8 cellular contexts compared by ENCODE assay signal in the genomic region with DNA sequence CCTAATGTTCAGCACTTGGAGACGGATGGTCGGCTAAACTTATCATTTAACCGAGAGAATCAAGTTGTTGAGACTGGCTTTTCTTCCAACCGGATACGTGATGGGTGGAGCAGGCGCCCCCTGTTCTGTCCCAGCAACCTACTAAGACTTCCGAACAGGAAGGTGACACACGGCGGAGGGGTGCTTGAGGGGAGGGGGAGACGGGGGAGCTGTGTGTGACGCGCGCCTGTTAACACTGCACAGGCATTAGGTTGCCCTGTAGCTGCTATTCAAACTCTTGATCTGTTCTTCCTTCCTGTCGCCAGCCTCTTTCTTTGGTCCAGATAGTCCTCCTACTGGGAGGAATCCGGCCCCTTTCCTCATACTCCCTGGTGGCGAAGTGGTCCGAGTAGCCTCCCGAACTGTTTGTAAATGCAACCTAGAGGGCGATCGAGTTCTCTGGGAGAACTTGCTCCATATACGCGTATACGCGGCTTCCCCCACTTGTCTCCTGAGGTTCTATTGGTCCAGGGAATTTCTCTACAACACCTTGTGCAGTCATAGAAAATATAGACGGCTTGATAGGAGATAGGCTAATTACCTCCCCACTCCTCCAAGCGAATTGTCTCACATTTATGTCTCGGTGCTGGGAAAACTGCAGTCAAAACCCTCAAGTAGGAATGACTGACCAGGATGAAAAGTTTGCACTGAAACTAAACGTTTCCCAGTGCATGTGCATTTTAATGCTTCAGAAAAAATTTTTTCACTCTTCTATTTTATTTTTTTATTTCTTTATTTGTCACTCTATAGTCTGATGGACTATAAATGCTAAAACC.
DNase-seq lines count a peak whose midpoint lies in the region; ATAC-seq and TF ChIP-seq lines count a peak whose summit lies in the region.

No MANE protein-coding gene starts in this region.

- H3K27me3 Mint-ChIP-seq in activated naive CD8-positive, alpha-beta T cell treated with anti-CD3 and anti-CD28 coated beads for 36 hours = no peaks in the 10 kb centered on the region
- peaks cover 10% of the 10 kb centered on the region for H3K27me3 Mint-ChIP-seq in glutamatergic neuron (ENCODE audit: unreplicated experiment)

- TF ChIP-seq CTCF in glutamatergic neuron (IDR thresholded peaks at IDR 0.05; ENCODE audit: partially characterized antibody, unreplicated experiment) = peak; percentile 26

- WGBS in HUES64 = 12% methylated on average over 28 of the region's 28 CpGs

- peak overlapping the region; percentile 99 for H3K4me3 Mint-ChIP-seq in activated naive CD8-positive, alpha-beta T cell treated with anti-CD3 and anti-CD28 coated beads for 36 hours
- peak overlapping the region; percentile 75 for H3K4me3 Mint-ChIP-seq in glutamatergic neuron (ENCODE audit: unreplicated experiment)

- peaks cover 20% of the 10 kb centered on the region for H3K36me3 Mint-ChIP-seq in activated naive CD8-positive, alpha-beta T cell treated with anti-CD3 and anti-CD28 coated beads for 36 hours
- H3K36me3 Mint-ChIP-seq in glutamatergic neuron (ENCODE audit: unreplicated experiment) = no peaks in the 10 kb centered on the region

- peak overlapping the region; percentile 37 for H3K4me3 ChIP-seq in HUES64 (ENCODE audit: low read length)

- H3K9me3 ChIP-seq in HUES64 (ENCODE audit: insufficient read depth, low read depth, low read length) = no peaks in the 10 kb centered on the region

- no peak overlapping the region for H3K9ac ChIP-seq in HUES64 (ENCODE audit: low read depth, low read length)

- H3K4me1 Mint-ChIP-seq in activated naive CD8-positive, alpha-beta T cell treated with anti-CD3 and anti-CD28 coated beads for 36 hours = peaks cover 35% of the 10 kb centered on the region
- H3K4me1 Mint-ChIP-seq in glutamatergic neuron (ENCODE audit: low read depth, unreplicated experiment) = peaks cover 7% of the 10 kb centered on the region

- peaks cover 4% of the 10 kb centered on the region for H3K36me3 ChIP-seq in HUES64 (ENCODE audit: insufficient read depth, low read length)

- no peak for ATAC-seq in HG02981 (IDR thresholded peaks at IDR 0.05; ENCODE audit: unreplicated experiment)

- H3K9me3 Mint-ChIP-seq in activated naive CD8-positive, alpha-beta T cell treated with anti-CD3 and anti-CD28 coated beads for 36 hours = no peaks in the 10 kb centered on the region
- peaks cover 11% of the 10 kb centered on the region for H3K9me3 Mint-ChIP-seq in glutamatergic neuron (ENCODE audit: unreplicated experiment)

- peaks cover 24% of the 10 kb centered on the region for H3K27me3 ChIP-seq in HUES64 (ENCODE audit: insufficient read depth, low read length)

- peaks cover 29% of the 10 kb centered on the region for H3K4me1 ChIP-seq in HUES64 (ENCODE audit: insufficient read depth, low read length)

- H3K27ac Mint-ChIP-seq in activated naive CD8-positive, alpha-beta T cell treated with anti-CD3 and anti-CD28 coated beads for 36 hours = peak overlapping the region; percentile 99
- H3K27ac Mint-ChIP-seq in glutamatergic neuron (ENCODE audit: unreplicated experiment) = no peak overlapping the region

- H3K27ac ChIP-seq in HUES64 (ENCODE audit: low read depth, low read length) (no peak overlapping the region), substantia nigra (ENCODE audit: low read depth, low read length, poor library complexity, severe bottlenecking) (peak overlapping the region; percentile 84)

- peak; percentile 87 for DNase-seq in Daoy (ENCODE audit: low read depth)
- peak; percentile 83 for DNase-seq in SKM-1 (lab: John Stamatoyannopoulos, UW; ENCODE audit: unreplicated experiment)
- DNase-seq in activated naive CD8-positive, alpha-beta T cell treated with anti-CD3 and anti-CD28 coated beads for 36 hours = peak; percentile 77
- peak; percentile 68 for DNase-seq in glutamatergic neuron
- DNase-seq in occipital lobe (lab: John Stamatoyannopoulos, UW) = peak; percentile 79
- DNase-seq in substantia nigra (lab: John Stamatoyannopoulos, UW) = peak; percentile 18 to 91 (median 74)
